Comparison of ENCODE assay signal across 34 cellular contexts in genomic region chrX:44440006-44440405, GRCh38.
"Had no signal": no experiment of that assay in that cellular context is flagged by ENCODE, and none has a peak within 500 bp of the region (broad histone marks: within the 10 kb centered on the region; RNA-seq: fewer than 3 reads in every experiment).

No MANE protein-coding gene starts in this region.

- H3K9ac ChIP-seq: KMS-11 had no signal

- H3K9me3 ChIP-seq: MG63 had no signal

- H3K4me3 ChIP-seq: MG63 had no signal

- H3K27ac ChIP-seq: KMS-11 had no signal

- H3K27me3 ChIP-seq: MG63 had no signal

- H3K36me3 ChIP-seq: MG63 had no signal

- H3K4me2 ChIP-seq: KMS-11 had no signal

- DNase-seq: Karpas-422, Kasumi-1, MG63, MM.1S, MV-4-11, NCI-H1048, NCI-H1092, NCI-H1092 treated with DMSO at 0.1 percent for 48 hours, NCI-H1105, NCI-H1105 treated with DMSO at 0.1 percent for 48 hours, NCI-H1417, NCI-H1417 treated with DMSO at 0.1 percent for 48 hours, NCI-H1436, NCI-H1436 treated with DMSO at 0.1 percent for 48 hours, NCI-H146, NCI-H1694, NCI-H1694 treated with DMSO at 0.1 percent for 48 hours, NCI-H187, NCI-H187 treated with DMSO at 0.1 percent for 48 hours, NCI-H1930, NCI-H2029, NCI-H2029 treated with DMSO at 0.1 percent for 48 hours, NCI-H2081, NCI-H2081 treated with DMSO at 0.1 percent for 48 hours, NCI-H2107, NCI-H2171, NCI-H2171 treated with DMSO at 0.1 percent for 48 hours, NCI-H2227 treated with DMSO at 0.1 percent for 48 hours, NCI-H226, NCI-H345, NCI-H446, NCI-H446 treated with DMSO at 0.1 percent for 48 hours, NCI-H510A had no signal
